14 cellular contexts compared by ENCODE assay signal in the genomic region with DNA sequence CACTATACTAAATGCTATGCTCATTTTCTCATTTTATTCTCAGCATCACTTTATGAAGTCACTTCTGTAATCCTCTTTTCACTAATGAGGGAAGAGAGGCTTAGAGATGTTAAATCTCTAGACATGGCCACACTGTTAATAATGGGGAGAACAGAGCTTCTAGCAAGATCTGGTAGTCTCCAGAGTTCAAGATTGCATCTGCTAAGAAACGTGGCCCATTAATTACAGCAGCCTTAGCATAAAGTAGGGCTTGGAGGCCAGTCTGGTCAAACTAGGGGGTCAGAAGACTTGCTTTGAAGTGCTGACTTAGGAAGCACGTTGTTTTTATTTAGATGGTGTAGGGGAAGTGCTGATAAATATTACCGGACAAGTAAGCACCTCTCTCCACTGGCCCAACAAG. TPM values are rescaled to one million over a fixed set of nuclear protein-coding genes. Genes with fewer than 3 reads are reported as not detected.
DNase-seq lines count a peak whose midpoint lies in the region; ATAC-seq, FAIRE-seq and TF ChIP-seq lines count a peak whose summit lies in the region.
"Had no signal": no experiment of that assay in that cellular context is flagged by ENCODE, and none has a peak within 500 bp of the region (broad histone marks: within the 10 kb centered on the region; RNA-seq: fewer than 3 reads in every experiment).

No MANE protein-coding gene starts in this region.

- no peaks in the 10 kb centered on the region for H3K27me3 Mint-ChIP-seq in MCF 10A (ENCODE audit: insufficient read depth, unreplicated experiment)
- no peaks in the 10 kb centered on the region for H3K27me3 Mint-ChIP-seq in nephron (ENCODE audit: low read depth)
- H3K27me3 Mint-ChIP-seq: activated CD8-positive, alpha-beta memory T cell treated with anti-CD3 and anti-CD28 coated beads, Interleukin-2, amount 10 ng/mL, durations not matched to agents 7 days and 5 days had no signal

- CTCF ChIA-PET in MCF 10A (lab: Yijun Ruan, JAX) = interaction anchor here (0.6 to 1.7 kb wide), 7 partner anchors 10 to 395 kb away, joined by 3 to 6 read pairs (median 5); no protein-coding TSS in a partner anchor

- BruUV-seq in MCF 10A (replicated peaks; lab: Mats Ljungman, UMichigan) = no TSS peak

- POLR2A ChIA-PET in MCF 10A (lab: Yijun Ruan, JAX) = interaction anchor here (0.6 to 10.7 kb wide), 12 partner anchors 10 to 333 kb away, joined by 3 to 159 read pairs (median 4); a partner anchor contains a TSS

- H3K9me3 Mint-ChIP-seq in MCF 10A (ENCODE audit: unreplicated experiment) = peaks cover 2% of the 10 kb centered on the region
- H3K9me3 Mint-ChIP-seq in nephron = no peaks in the 10 kb centered on the region
- H3K9me3 Mint-ChIP-seq: WTC11 had no signal

- H3K4me1 ChIP-seq in HUES6 (ENCODE audit: control insufficient read depth, insufficient read depth, low read length) = peaks cover 40% of the 10 kb centered on the region
- H3K4me1 ChIP-seq in tibial nerve = peaks cover 0 to 57% (median 21%) of the 10 kb centered on the region in 4 donors

- no peak overlapping the region for H3K9ac ChIP-seq in HUES6 (ENCODE audit: low read length)

- ATAC-seq in HG03354 (IDR thresholded peaks at IDR 0.05; ENCODE audit: poor library complexity, severe bottlenecking, unreplicated experiment) = no peak
- ATAC-seq: activated CD8-positive, alpha-beta memory T cell treated with anti-CD3 and anti-CD28 coated beads, Interleukin-2, amount 10 ng/mL, durations not matched to agents 7 days and 5 days had no signal

- H3K27ac ChIP-seq in HUES6 (ENCODE audit: low read depth, low read length) (peak overlapping the region; percentile 9; the same call in 1 of the 2 replicates), tibial nerve (peak overlapping the region in 3 of 4 donors; percentile 67 to 88 (median 77))
- H3K27ac ChIP-seq: cardiac muscle cell had no signal

- no peak for TF ChIP-seq CTCF in MCF 10A (IDR thresholded peaks at IDR 0.05; ENCODE audit: unreplicated experiment)
- no peak for TF ChIP-seq CTCF in nephron (IDR thresholded peaks at IDR 0.05; ENCODE audit: unreplicated experiment in 3 of 3)
- no peak for TF ChIP-seq CTCF in tibial nerve (IDR thresholded peaks at IDR 0.05)

- H3K27me3 ChIP-seq in HUES6 (ENCODE audit: control insufficient read depth, insufficient read depth, low read length) (no peaks in the 10 kb centered on the region), tibial nerve (no peaks in the 10 kb centered on the region)
- H3K27me3 ChIP-seq: cardiac muscle cell had no signal

- H3K4me1 Mint-ChIP-seq in MCF 10A (ENCODE audit: insufficient read depth, unreplicated experiment) = peaks cover 53% of the 10 kb centered on the region
- peaks cover 51% of the 10 kb centered on the region for H3K4me1 Mint-ChIP-seq in nephron

- H3K4me3 ChIP-seq in HUES6 (ENCODE audit: low read depth, low read length) = no peak overlapping the region
- no peak overlapping the region for H3K4me3 ChIP-seq in tibial nerve
- H3K4me3 ChIP-seq: cardiac muscle cell had no signal

- H3K4me3 Mint-ChIP-seq in MCF 10A (ENCODE audit: unreplicated experiment) (no peak overlapping the region), nephron (no peak overlapping the region)
- H3K4me3 Mint-ChIP-seq: activated CD8-positive, alpha-beta memory T cell treated with anti-CD3 and anti-CD28 coated beads, Interleukin-2, amount 10 ng/mL, durations not matched to agents 7 days and 5 days; WTC11 had no signal

- H3K36me3 Mint-ChIP-seq in MCF 10A (ENCODE audit: insufficient read depth, unreplicated experiment) (no peaks in the 10 kb centered on the region), nephron (ENCODE audit: low read depth) (no peaks in the 10 kb centered on the region)
- H3K36me3 Mint-ChIP-seq: WTC11 had no signal

- H3K36me3 ChIP-seq in HUES6 (ENCODE audit: control insufficient read depth, insufficient read depth, low read length) (no peaks in the 10 kb centered on the region), tibial nerve (no peaks in the 10 kb centered on the region)
- H3K36me3 ChIP-seq: cardiac muscle cell had no signal

- peak overlapping the region; percentile 92 for H3K27ac Mint-ChIP-seq in MCF 10A (ENCODE audit: low read depth, unreplicated experiment)
- H3K27ac Mint-ChIP-seq in nephron = peak overlapping the region; percentile 89 to 98 (median 95)
- H3K27ac Mint-ChIP-seq: WTC11 had no signal

- WGBS in tibial nerve, 2 donors = 60 to 74% methylated on average over 3 of the region's 3 CpGs

- intact Hi-C loops in MCF 10A (cut with micrococcal nuclease) = loop anchor here (10.0 kb wide), 2 partner anchors 208 to 398 kb away; no protein-coding TSS in a partner anchor

- FAIRE-seq in HTR-8/SVneo (lab: Jason Lieb, UNC) = no peak
- FAIRE-seq: GM19239 had no signal

- no peaks in the 10 kb centered on the region for H3K9me3 ChIP-seq in HUES6 (ENCODE audit: control insufficient read depth, insufficient read depth, low read depth, low read length)
- no peaks in the 10 kb centered on the region for H3K9me3 ChIP-seq in tibial nerve

- no peak for TF ChIP-seq POLR2A in tibial nerve (IDR thresholded peaks at IDR 0.05)

- no peak for DNase-seq in MCF 10A (ENCODE audit: unreplicated experiment)
- DNase-seq in tibial nerve (ENCODE audit: low spot score in 2 of 2) = no peak
- DNase-seq in inferior parietal cortex (ENCODE audit: extremely low spot score) = no peak
- DNase-seq in HTR-8/SVneo (ENCODE audit: insufficient read length, low spot score) = no peak
- DNase-seq: activated CD8-positive, alpha-beta memory T cell treated with anti-CD3 and anti-CD28 coated beads, Interleukin-2, amount 10 ng/mL, durations not matched to agents 7 days and 5 days; activated naive CD4-positive, alpha-beta T cell treated with Interleukin-2 at 50 U/mL for 16 hours; KBM-7; NCI-H1436 had no signal

- no peak for TF ChIP-seq EP300 in tibial nerve (IDR thresholded peaks at IDR 0.05)

RNA-seq across cellular contexts. Expression of a gene that starts 29.3 kb away (rescaled TPM):
- 30.7 and 42.6 TPM in 2 replicates for total RNA-seq in MCF 10A (2022)
- total RNA-seq in tibial nerve = 10 to 100 TPM; 27.4 to 44.1 (median 34.2) TPM
